ENCODE assay signal across 22 cellular contexts in the genomic region with DNA sequence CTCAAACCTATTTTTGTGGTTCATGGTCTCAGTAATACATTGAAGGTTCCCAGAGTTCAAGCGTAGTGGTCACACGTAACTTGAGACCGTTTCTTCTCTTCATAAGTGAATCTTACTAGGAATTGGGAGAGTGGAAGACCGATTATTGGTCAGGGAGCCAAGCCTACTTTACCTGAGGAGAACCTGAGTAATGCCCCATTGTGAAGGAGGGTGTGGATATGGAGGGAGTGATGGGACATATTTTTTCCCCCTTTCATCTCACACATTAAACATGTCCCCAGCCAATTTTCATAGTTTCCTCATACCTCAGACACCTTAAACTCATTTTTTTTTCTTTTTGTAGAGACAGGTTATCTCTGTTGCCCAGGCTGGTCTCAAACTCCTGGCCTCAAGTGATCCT. TPM values are rescaled to one million over a fixed set of nuclear protein-coding genes. Genes with fewer than 3 reads are reported as not detected.
DNase-seq lines count a peak whose midpoint lies in the region; ATAC-seq and TF ChIP-seq lines count a peak whose summit lies in the region.
"Had no signal": no experiment of that assay in that cellular context is flagged by ENCODE, and none has a peak within 500 bp of the region (broad histone marks: within the 10 kb centered on the region; RNA-seq: fewer than 3 reads in every experiment).

No MANE protein-coding gene starts in this region.

- peaks cover 77% of the 10 kb centered on the region for H3K36me3 Mint-ChIP-seq in stimulated activated naive CD8-positive, alpha-beta T cell treated with anti-CD3 and anti-CD28 coated beads, Interleukin-15, Interleukin-2, amounts not matched to agents 100 ng/mL and 50 ng/mL, for 24 hours (ENCODE audit: low read depth)
- H3K36me3 Mint-ChIP-seq in activated naive CD8-positive, alpha-beta T cell treated with anti-CD3 and anti-CD28 coated beads, Interleukin-2, amount 10 ng/mL, durations not matched to agents 7 days and 5 days: peaks cover 31% of the 10 kb centered on the region
- peaks cover 88% of the 10 kb centered on the region for H3K36me3 Mint-ChIP-seq in nephron progenitor cell (ENCODE audit: low read depth)

- H3K9me3 Mint-ChIP-seq in stimulated activated naive CD8-positive, alpha-beta T cell treated with anti-CD3 and anti-CD28 coated beads, Interleukin-15, Interleukin-2, amounts not matched to agents 100 ng/mL and 50 ng/mL, for 24 hours: no peaks in the 10 kb centered on the region
- H3K9me3 Mint-ChIP-seq in activated naive CD8-positive, alpha-beta T cell treated with anti-CD3 and anti-CD28 coated beads, Interleukin-2, amount 10 ng/mL, durations not matched to agents 7 days and 5 days: no peaks in the 10 kb centered on the region
- peaks cover 9% of the 10 kb centered on the region for H3K9me3 Mint-ChIP-seq in nephron progenitor cell
- H3K9me3 Mint-ChIP-seq: CD4-positive, alpha-beta T cell had no signal

- H3K9me3 ChIP-seq in left lung: no peaks in the 10 kb centered on the region
- H3K9me3 ChIP-seq: BLaER1, Peyer's patch had no signal

- H3K36me3 ChIP-seq in left lung: peaks cover 0 to 95% of the 10 kb centered on the region in 2 donors

- ATAC-seq in stimulated activated naive CD8-positive, alpha-beta T cell treated with anti-CD3 and anti-CD28 coated beads, Interleukin-15, Interleukin-2, amounts not matched to agents 100 U/mL and 50 U/mL, for 24 hours: no peak
- no peak for ATAC-seq in activated naive CD8-positive, alpha-beta T cell treated with anti-CD3 and anti-CD28 coated beads, Interleukin-2, amount 10 ng/mL, durations not matched to agents 7 days and 5 days (ENCODE audit: low read depth)
- no peak for ATAC-seq in left lung
- ATAC-seq: SK-N-SH treated with all-trans-retinoic acid at 6 μM for 48 hours had no signal

- no peaks in the 10 kb centered on the region for H3K27me3 ChIP-seq in left lung
- H3K27me3 ChIP-seq: BLaER1, Peyer's patch had no signal

- TF ChIP-seq CTCF in nephron progenitor cell (IDR thresholded peaks at IDR 0.05) (no peak), left lung (IDR thresholded peaks at IDR 0.05) (no peak)

- H3K27ac ChIP-seq in left lung: no peak overlapping the region
- H3K27ac ChIP-seq: BLaER1, Peyer's patch had no signal

- intact Hi-C loops in left lung (cut with DNase I): no loop called here

- H3K4me3 ChIP-seq in left lung: no peak overlapping the region
- H3K4me3 ChIP-seq: BLaER1, Peyer's patch had no signal

- H3K4me3 Mint-ChIP-seq in stimulated activated naive CD8-positive, alpha-beta T cell treated with anti-CD3 and anti-CD28 coated beads, Interleukin-15, Interleukin-2, amounts not matched to agents 100 ng/mL and 50 ng/mL, for 24 hours: no peak overlapping the region
- H3K4me3 Mint-ChIP-seq in activated naive CD8-positive, alpha-beta T cell treated with anti-CD3 and anti-CD28 coated beads, Interleukin-2, amount 10 ng/mL, durations not matched to agents 7 days and 5 days: no peak overlapping the region
- no peak overlapping the region for H3K4me3 Mint-ChIP-seq in nephron progenitor cell
- H3K4me3 Mint-ChIP-seq: CD4-positive, alpha-beta T cell had no signal

- peak overlapping the region; percentile 16 for H3K27ac Mint-ChIP-seq in stimulated activated naive CD8-positive, alpha-beta T cell treated with anti-CD3 and anti-CD28 coated beads, Interleukin-15, Interleukin-2, amounts not matched to agents 100 ng/mL and 50 ng/mL, for 24 hours
- H3K27ac Mint-ChIP-seq in activated naive CD8-positive, alpha-beta T cell treated with anti-CD3 and anti-CD28 coated beads, Interleukin-2, amount 10 ng/mL, durations not matched to agents 7 days and 5 days: peak overlapping the region; percentile 56
- H3K27ac Mint-ChIP-seq in nephron progenitor cell: peak overlapping the region; percentile 94

- POLR2A ChIA-PET in activated naive CD8-positive, alpha-beta T cell treated with anti-CD3 and anti-CD28 coated beads, Interleukin-2, amount 10 ng/mL, durations not matched to agents 7 days and 5 days (lab: Charles Lee): interaction anchor here (0.7 kb wide), 1 partner anchor 38 kb away, joined by 3 read pairs; no protein-coding TSS in a partner anchor

- no peaks in the 10 kb centered on the region for H3K27me3 Mint-ChIP-seq in stimulated activated naive CD8-positive, alpha-beta T cell treated with anti-CD3 and anti-CD28 coated beads, Interleukin-15, Interleukin-2, amounts not matched to agents 100 ng/mL and 50 ng/mL, for 24 hours
- H3K27me3 Mint-ChIP-seq in activated naive CD8-positive, alpha-beta T cell treated with anti-CD3 and anti-CD28 coated beads, Interleukin-2, amount 10 ng/mL, durations not matched to agents 7 days and 5 days: no peaks in the 10 kb centered on the region
- peaks cover 4% of the 10 kb centered on the region for H3K27me3 Mint-ChIP-seq in nephron progenitor cell (ENCODE audit: low read depth, poor library complexity)
- H3K27me3 Mint-ChIP-seq: CD4-positive, alpha-beta T cell had no signal

- DNase-seq in stimulated activated naive CD8-positive, alpha-beta T cell treated with anti-CD3 and anti-CD28 coated beads, Interleukin-15, Interleukin-2, amounts not matched to agents 100 U/mL and 50 U/mL, for 24 hours: no peak
- no peak for DNase-seq in activated naive CD8-positive, alpha-beta T cell treated with anti-CD3 and anti-CD28 coated beads, Interleukin-2, amount 10 ng/mL, durations not matched to agents 7 days and 5 days
- DNase-seq in nephron progenitor cell: no peak
- no peak for DNase-seq in HK-2 (ENCODE audit: unreplicated experiment)
- no peak for DNase-seq in left lung
- no peak for DNase-seq in middle frontal gyrus (ENCODE audit: extremely low spot score, low spot score)
- DNase-seq: CD4-positive, alpha-beta T cell; COR-L47; DMS79; GOT3; MV-4-11; NCI-H1694; NCI-H2081; NCI-H2171; NCI-H345; NCI-H524; NCI-H774; NK-92 treated with Interleukin-12 subunit alpha and Interleukin-12 subunit beta, amount 100 ng/mL, for 24 hours; Peyer's patch had no signal

- H3K4me1 Mint-ChIP-seq in stimulated activated naive CD8-positive, alpha-beta T cell treated with anti-CD3 and anti-CD28 coated beads, Interleukin-15, Interleukin-2, amounts not matched to agents 100 ng/mL and 50 ng/mL, for 24 hours (ENCODE audit: low read depth): peaks cover 27% of the 10 kb centered on the region
- H3K4me1 Mint-ChIP-seq in activated naive CD8-positive, alpha-beta T cell treated with anti-CD3 and anti-CD28 coated beads, Interleukin-2, amount 10 ng/mL, durations not matched to agents 7 days and 5 days: peaks cover 13% of the 10 kb centered on the region
- no peaks in the 10 kb centered on the region for H3K4me1 Mint-ChIP-seq in nephron progenitor cell

- peaks cover 0 to 13% of the 10 kb centered on the region in 2 donors for H3K4me1 ChIP-seq in left lung
- H3K4me1 ChIP-seq: Peyer's patch had no signal

RNA-seq across cellular contexts. Expression of a gene that starts 8.9 kb away (rescaled TPM):
- total RNA-seq in activated naive CD8-positive, alpha-beta T cell treated with anti-CD3 and anti-CD28 coated beads, Interleukin-2, amount 10 ng/mL, durations not matched to agents 7 days and 5 days: 10 to 100 TPM; 29.4 to 30.2 TPM
- total RNA-seq in left lung: 10 to 100 TPM; 14.0 to 18.6 TPM

RNA-seq across cellular contexts. Expression of a gene that starts 10.7 kb away (rescaled TPM):
- total RNA-seq in activated naive CD8-positive, alpha-beta T cell treated with anti-CD3 and anti-CD28 coated beads, Interleukin-2, amount 10 ng/mL, durations not matched to agents 7 days and 5 days: 10 to 100 TPM; 12.5 to 13.1 TPM
- total RNA-seq in left lung: 10 to 100 TPM; 14.5 to 18.1 TPM

RNA-seq across cellular contexts. Expression of a gene that starts 28.5 kb away (rescaled TPM):
- 10 to 100 TPM; 61.0 to 68.4 TPM for total RNA-seq in activated naive CD8-positive, alpha-beta T cell treated with anti-CD3 and anti-CD28 coated beads, Interleukin-2, amount 10 ng/mL, durations not matched to agents 7 days and 5 days
- 10 to 100 TPM; 69.3 to 84.1 TPM for total RNA-seq in left lung

RNA-seq across cellular contexts. Expression of a gene that starts 38.9 kb away (rescaled TPM):
- total RNA-seq in activated naive CD8-positive, alpha-beta T cell treated with anti-CD3 and anti-CD28 coated beads, Interleukin-2, amount 10 ng/mL, durations not matched to agents 7 days and 5 days: 10 to 100 TPM; 57.8 to 64.8 TPM
- 10 to 100 TPM; 46.5 to 47.5 TPM for total RNA-seq in left lung

RNA-seq across cellular contexts. Expression of a gene that starts 39.0 kb away (rescaled TPM):
- 10 to 100 TPM; 18.3 to 21.5 TPM for total RNA-seq in activated naive CD8-positive, alpha-beta T cell treated with anti-CD3 and anti-CD28 coated beads, Interleukin-2, amount 10 ng/mL, durations not matched to agents 7 days and 5 days
- 10 to 100 TPM in 1 of 2 donors, 1 to 10 TPM in 1; 8.9 to 14.2 TPM for total RNA-seq in left lung

Comparison
In these comparisons a context has a peak if more than half of its experiments do, and no peak if none do; other contexts are left out.
1. H3K27ac Mint-ChIP-seq: peak in every context shown above with its lines; median percentile 94 in nephron progenitor cell; 56 in activated naive CD8-positive, alpha-beta T cell treated with anti-CD3 and anti-CD28 coated beads, Interleukin-2, amount 10 ng/mL, durations not matched to agents 7 days and 5 days; 16 in stimulated activated naive CD8-positive, alpha-beta T cell treated with anti-CD3 and anti-CD28 coated beads, Interleukin-15, Interleukin-2, amounts not matched to agents 100 ng/mL and 50 ng/mL, for 24 hours.